In genomic region chr17:45782889-45783592, GRCh38 we compare ENCODE assay signal across 9 cellular contexts. TPM values are rescaled to one million over a fixed set of nuclear protein-coding genes. Genes with fewer than 3 reads are reported as not detected.
A peak's percentile ranks its signal among the peaks of the same experiment; 100 is the strongest.
DNase-seq lines count a peak whose midpoint lies in the region; ATAC-seq lines count a peak whose summit lies in the region.
"Had no signal": no experiment of that assay in that cellular context is flagged by ENCODE, and none has a peak within 500 bp of the region (broad histone marks: within the 10 kb centered on the region; RNA-seq: fewer than 3 reads in every experiment).

No MANE protein-coding gene starts in this region.

- H3K4me3 ChIP-seq in naive thymus-derived CD4-positive, alpha-beta T cell (ENCODE audit: low read length): no peak overlapping the region
- H3K4me3 ChIP-seq in subcutaneous abdominal adipose tissue (ENCODE audit: low read depth in 1 of 5, low read length in 5 of 5): peak overlapping the region in 4 of 5 donors; percentile 39 to 55 (median 50)

- no peaks in the 10 kb centered on the region for H3K4me1 ChIP-seq in naive thymus-derived CD4-positive, alpha-beta T cell (ENCODE audit: control insufficient read depth in 2 of 2, insufficient read depth in 2 of 2, low read length in 2 of 2)
- peaks cover 0 to 33% (median 29%) of the 10 kb centered on the region in 5 donors for H3K4me1 ChIP-seq in subcutaneous abdominal adipose tissue (ENCODE audit: control insufficient read depth in 5 of 5, insufficient read depth in 5 of 5, low read length in 5 of 5)

- H3K27ac Mint-ChIP-seq in T-cell: no peak overlapping the region
- H3K27ac Mint-ChIP-seq in naive thymus-derived CD4-positive, alpha-beta T cell: peak overlapping the region in 1 of 9 donors; percentile 59

- DNase-seq in NCI-H2081 (lab: John Stamatoyannopoulos, UW) (peak; percentile 23 to 29), NCI-H2081 treated with DMSO at 0.1 percent for 48 hours (lab: John Stamatoyannopoulos, UW) (no peak), T-cell (peak in 11 of 34 experiments; percentile 9 to 37 (median 19)), NK-92 (lab: John Stamatoyannopoulos, UW; ENCODE audit: unreplicated experiment) (no peak), SW 1271 (lab: John Stamatoyannopoulos, UW) (no peak)
- peak in 3 of 9 donors; percentile 12 to 55 (median 18) for DNase-seq in naive thymus-derived CD4-positive, alpha-beta T cell

- H3K27me3 Mint-ChIP-seq in T-cell: peaks cover 62 to 74% of the 10 kb centered on the region in 2 donors
- peaks cover 58 to 76% (median 70%) of the 10 kb centered on the region in 5 donors for H3K27me3 Mint-ChIP-seq in naive thymus-derived CD4-positive, alpha-beta T cell

- peak overlapping the region; percentile 65 to 70 (median 70) for H3K4me3 Mint-ChIP-seq in T-cell
- peak overlapping the region; percentile 59 to 83 (median 74) for H3K4me3 Mint-ChIP-seq in naive thymus-derived CD4-positive, alpha-beta T cell

- CTCF ChIA-PET in T-cell (lab: Charles Lee): no interaction called here
- CTCF ChIA-PET in naive thymus-derived CD4-positive, alpha-beta T cell (lab: Charles Lee): no interaction called here

- peak in 2 of 4 experiments; percentile 44 to 52 for ATAC-seq in T-cell (replicated peaks in 1 of 4)
- peak; percentile 51 for ATAC-seq in naive thymus-derived CD4-positive, alpha-beta T cell

- intact Hi-C loops in naive thymus-derived CD4-positive, alpha-beta T cell (cut with micrococcal nuclease): loop anchor here in 1 of 2 donors (10.0 kb wide), 1 partner anchor 112 kb away; the partner anchor contains the start of gene MAPT

- H3K9ac ChIP-seq in subcutaneous abdominal adipose tissue (ENCODE audit: low read length in 5 of 5): no peak overlapping the region

- H3K27me3 ChIP-seq in naive thymus-derived CD4-positive, alpha-beta T cell (ENCODE audit: control insufficient read depth in 2 of 2, insufficient read depth in 2 of 2, low read length in 2 of 2): peaks cover 5 to 12% of the 10 kb centered on the region in 2 donors
- peaks cover 7 to 38% (median 30%) of the 10 kb centered on the region in 5 donors for H3K27me3 ChIP-seq in subcutaneous abdominal adipose tissue (ENCODE audit: control insufficient read depth in 5 of 5, insufficient read depth in 4 of 5, low read length in 5 of 5)

- H3K27ac ChIP-seq in cingulate gyrus (ENCODE audit: low read depth, low read length) (peak overlapping the region; percentile 49), subcutaneous abdominal adipose tissue (ENCODE audit: low read depth, low read length) (no peak overlapping the region)
- no peak overlapping the region for H3K27ac ChIP-seq in naive thymus-derived CD4-positive, alpha-beta T cell (ENCODE audit: low read depth, low read length)

- H3K36me3 ChIP-seq in naive thymus-derived CD4-positive, alpha-beta T cell (ENCODE audit: control insufficient read depth in 2 of 3, insufficient read depth in 3 of 3, low read length in 3 of 3): no peaks in the 10 kb centered on the region
- no peaks in the 10 kb centered on the region for H3K36me3 ChIP-seq in subcutaneous abdominal adipose tissue (ENCODE audit: control insufficient read depth in 5 of 5, insufficient read depth in 5 of 5, low read length in 5 of 5)

- no peaks in the 10 kb centered on the region for H3K9me3 ChIP-seq in naive thymus-derived CD4-positive, alpha-beta T cell (ENCODE audit: control insufficient read depth in 2 of 3, low read length in 3 of 3)
- no peaks in the 10 kb centered on the region for H3K9me3 ChIP-seq in subcutaneous abdominal adipose tissue (ENCODE audit: control insufficient read depth in 5 of 5, low read length in 5 of 5)

- POLR2A ChIA-PET in T-cell (lab: Charles Lee): no interaction called here
- POLR2A ChIA-PET in naive thymus-derived CD4-positive, alpha-beta T cell (lab: Charles Lee): no interaction called here

- H3K36me3 Mint-ChIP-seq in T-cell: no peaks in the 10 kb centered on the region
- H3K36me3 Mint-ChIP-seq in naive thymus-derived CD4-positive, alpha-beta T cell: no peaks in the 10 kb centered on the region

- H3K4me1 Mint-ChIP-seq in T-cell: peaks cover 0 to 17% (median 8%) of the 10 kb centered on the region in 3 donors
- H3K4me1 Mint-ChIP-seq in naive thymus-derived CD4-positive, alpha-beta T cell: peaks cover 0 to 9% (median 4%) of the 10 kb centered on the region in 7 donors

- H3K9me3 Mint-ChIP-seq in T-cell: no peaks in the 10 kb centered on the region
- H3K9me3 Mint-ChIP-seq in naive thymus-derived CD4-positive, alpha-beta T cell: peaks cover 0 to 1% (median 0%) of the 10 kb centered on the region in 11 donors

RNA-seq across cellular contexts. Expression of gene CRHR1, which starts 1.1 kb away (rescaled TPM):
- not detected for total RNA-seq in T-cell
- not detected for total RNA-seq in naive thymus-derived CD4-positive, alpha-beta T cell
- not detected for polyA plus RNA-seq in naive thymus-derived CD4-positive, alpha-beta T cell
- polyA plus RNA-seq: BJ had no signal

Comparison
In these comparisons a context has a peak if more than half of its experiments do, and no peak if none do; other contexts are left out.
1. DNase-seq: peak in NCI-H2081 (2 of 2); none in NCI-H2081 treated with DMSO at 0.1 percent for 48 hours (single experiment), NK-92 (single experiment) and SW 1271 (0 of 2).